16 cellular contexts compared by ENCODE assay signal in genomic region chr4:11042760-11043159, GRCh38.
A peak's percentile ranks its signal among the peaks of the same experiment; 100 is the strongest.
DNase-seq lines count a peak whose midpoint lies in the region; ATAC-seq and TF ChIP-seq lines count a peak whose summit lies in the region.
"Had no signal": no experiment of that assay in that cellular context is flagged by ENCODE, and none has a peak within 500 bp of the region (broad histone marks: within the 10 kb centered on the region; RNA-seq: fewer than 3 reads in every experiment).

No MANE protein-coding gene starts in this region.

- no peaks in the 10 kb centered on the region for H3K4me1 ChIP-seq in GM23338 (ENCODE audit: insufficient read depth)

- ATAC-seq in GM18867 (IDR thresholded peaks at IDR 0.05; ENCODE audit: unreplicated experiment): peak; percentile 59
- peak; percentile 93 for ATAC-seq in HG02938 (IDR thresholded peaks at IDR 0.05; ENCODE audit: unreplicated experiment)
- no peak for ATAC-seq in GM23338
- ATAC-seq: PC-3 had no signal

- no peak overlapping the region for H3K4me2 ChIP-seq in GM23338

- H3K36me3 Mint-ChIP-seq in endothelial cell (ENCODE audit: low read depth, unreplicated experiment): no peaks in the 10 kb centered on the region
- H3K36me3 Mint-ChIP-seq in GM23338 (ENCODE audit: low read depth): no peaks in the 10 kb centered on the region

- no peak overlapping the region for H3K4me3 ChIP-seq in GM23338

- TF ChIP-seq CTCF in endothelial cell (IDR thresholded peaks at IDR 0.05; ENCODE audit: unreplicated experiment) (no peak), GM23338 (conservative IDR thresholded peaks at IDR 0.05; ENCODE audit: low read depth in 2 of 2) (no peak)

- H3K27ac ChIP-seq in GM23338 (ENCODE audit: low read depth): no peak overlapping the region

- DNase-seq in DMS53 (lab: John Stamatoyannopoulos, UW) (peak; percentile 74), kidney tubule cell (ENCODE audit: low spot score) (peak; percentile 3), endothelial cell (ENCODE audit: low spot score) (no peak), NCI-H1436 treated with DMSO at 0.1 percent for 48 hours (lab: John Stamatoyannopoulos, UW) (no peak), GM23338 (ENCODE audit: low spot score) (no peak)
- no peak for DNase-seq in activated naive CD4-positive, alpha-beta T cell (lab: John Stamatoyannopoulos, UW)
- DNase-seq: C1 segment of cervical spinal cord; DMS153; NCI-H146; NCI-H2081 treated with DMSO at 0.1 percent for 48 hours; NCI-H2227 treated with DMSO at 0.1 percent for 48 hours; NCI-H524 treated with DMSO at 0.1 percent for 48 hours; NK-92 treated with Interleukin-12 subunit alpha and Interleukin-12 subunit beta, amount 100 ng/mL, for 24 hours; PC-3 had no signal

- no peaks in the 10 kb centered on the region for H3K27me3 ChIP-seq in GM23338 (ENCODE audit: insufficient read depth)

- no peaks in the 10 kb centered on the region for H3K4me1 Mint-ChIP-seq in endothelial cell (ENCODE audit: unreplicated experiment)
- H3K4me1 Mint-ChIP-seq in GM23338: peaks cover 2% of the 10 kb centered on the region; the same call in 1 of the 3 replicates

- H3K4me3 Mint-ChIP-seq in endothelial cell (ENCODE audit: unreplicated experiment): no peak overlapping the region
- H3K4me3 Mint-ChIP-seq in GM23338: no peak overlapping the region

- H3K27me3 Mint-ChIP-seq in endothelial cell (ENCODE audit: unreplicated experiment) (peaks cover 1% of the 10 kb centered on the region), GM23338 (ENCODE audit: insufficient read depth, low read depth, poor library complexity) (peaks cover 3% of the 10 kb centered on the region)

- H3K9me3 Mint-ChIP-seq in endothelial cell (ENCODE audit: unreplicated experiment) (no peaks in the 10 kb centered on the region), GM23338 (no peaks in the 10 kb centered on the region; the same call in 2 of the 3 replicates)

- no peaks in the 10 kb centered on the region for H3K79me2 ChIP-seq in GM23338 (replicated peaks; ENCODE audit: insufficient read depth)

- no peaks in the 10 kb centered on the region; the same call in 1 of the 2 replicates for H3K9me2 ChIP-seq in GM23338 (ENCODE audit: insufficient read depth)

- H2AFZ ChIP-seq in GM23338: no peak overlapping the region

- H3K36me3 ChIP-seq in GM23338 (ENCODE audit: insufficient read depth): no peaks in the 10 kb centered on the region

- no peaks in the 10 kb centered on the region for H3F3A ChIP-seq in GM23338 (replicated peaks; ENCODE audit: low read depth)

- H3K27ac Mint-ChIP-seq in endothelial cell (ENCODE audit: unreplicated experiment) (no peak overlapping the region), GM23338 (no peak overlapping the region)

- no peaks in the 10 kb centered on the region for H4K20me1 ChIP-seq in GM23338 (replicated peaks; ENCODE audit: insufficient read depth)

TF ChIP-seq in GM23338, 12 proteins besides CTCF, POLR2A, EP300 and RAD21:
- TF ChIP-seq ZNF462 (CRISPR knock-in tag; IDR thresholded peaks at IDR 0.05) (no peak), EZH2phosphoT487 (IDR thresholded peaks at IDR 0.05; ENCODE audit: unreplicated experiment) (no peak), CREB1 (CRISPR knock-in tag; IDR thresholded peaks at IDR 0.05; ENCODE audit: low read depth) (no peak), ZNF331 (CRISPR knock-in tag; IDR thresholded peaks at IDR 0.05; ENCODE audit: low read depth) (no peak), POLR2AphosphoS5 (IDR thresholded peaks at IDR 0.05; ENCODE audit: low read depth) (no peak), ETS1 (IDR thresholded peaks at IDR 0.05) (no peak), EZH2 (IDR thresholded peaks at IDR 0.05; ENCODE audit: low read depth, unreplicated experiment) (no peak)

Comparison
In these comparisons a context has a peak if more than half of its experiments do, and no peak if none do; other contexts are left out.
1. DNase-seq: peak in DMS53 (single experiment) and kidney tubule cell (single experiment); none in activated naive CD4-positive, alpha-beta T cell (0 of 4), endothelial cell (single experiment), NCI-H1436 treated with DMSO at 0.1 percent for 48 hours (single experiment) and GM23338 (single experiment).